ENCODE assay signal across 8 cellular contexts in the genomic region with DNA sequence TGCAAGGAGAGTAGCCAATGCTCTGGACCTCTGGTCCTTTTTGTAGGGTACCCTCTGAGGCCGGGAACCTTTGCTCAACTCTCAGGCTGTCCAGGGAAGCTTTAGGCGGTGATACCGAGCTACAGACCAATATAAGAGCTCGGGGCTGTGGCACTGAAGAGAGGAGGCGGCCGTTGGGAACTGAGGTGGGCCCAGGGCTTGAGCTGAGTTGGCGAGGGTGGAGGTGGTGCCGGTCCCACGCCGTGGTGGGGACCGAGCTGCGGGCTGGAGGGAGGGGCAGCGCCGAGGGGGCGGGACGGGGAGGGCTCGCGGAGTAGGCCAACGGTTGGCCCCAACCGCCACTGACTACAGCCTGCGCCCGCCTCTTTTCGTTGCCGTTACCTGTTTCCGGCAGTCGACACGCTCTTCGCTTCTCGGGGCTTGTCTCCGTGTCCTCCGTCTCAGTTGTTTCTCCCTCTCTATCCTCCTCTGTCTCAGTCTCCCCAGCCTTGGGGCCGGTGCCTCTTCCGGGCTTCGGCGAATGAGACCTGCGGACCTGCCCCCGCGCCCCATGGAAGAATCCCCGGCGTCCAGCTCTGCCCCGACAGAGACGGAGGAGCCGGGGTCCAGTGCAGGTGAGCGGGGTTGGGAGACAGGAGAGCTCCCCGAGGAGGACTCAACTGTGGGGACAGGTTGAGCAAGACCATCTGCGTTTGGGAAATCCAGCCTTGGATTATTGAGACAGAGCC. TPM values are rescaled to one million over a fixed set of nuclear protein-coding genes. Genes with fewer than 3 reads are reported as not detected.
DNase-seq lines count a peak whose midpoint lies in the region; TF ChIP-seq lines count a peak whose summit lies in the region.

A gene with protein sequence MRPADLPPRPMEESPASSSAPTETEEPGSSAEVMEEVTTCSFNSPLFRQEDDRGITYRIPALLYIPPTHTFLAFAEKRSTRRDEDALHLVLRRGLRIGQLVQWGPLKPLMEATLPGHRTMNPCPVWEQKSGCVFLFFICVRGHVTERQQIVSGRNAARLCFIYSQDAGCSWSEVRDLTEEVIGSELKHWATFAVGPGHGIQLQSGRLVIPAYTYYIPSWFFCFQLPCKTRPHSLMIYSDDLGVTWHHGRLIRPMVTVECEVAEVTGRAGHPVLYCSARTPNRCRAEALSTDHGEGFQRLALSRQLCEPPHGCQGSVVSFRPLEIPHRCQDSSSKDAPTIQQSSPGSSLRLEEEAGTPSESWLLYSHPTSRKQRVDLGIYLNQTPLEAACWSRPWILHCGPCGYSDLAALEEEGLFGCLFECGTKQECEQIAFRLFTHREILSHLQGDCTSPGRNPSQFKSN (plus strand): TSS at position 393 of the 728 bp plus-strand sequence. CDS start 128 bp downstream, at position 521.

- POLR2A ChIA-PET in RWPE1 (lab: Yijun Ruan, JAX; ENCODE audit: low non-redundant PET), result interaction anchor here (0.5 to 1.1 kb wide), 2 partner anchors 40 to 131 kb away, joined by 4 read pairs; a partner anchor contains a TSS

- H3F3A ChIP-seq in neural cell (ENCODE audit: insufficient read depth, low read length, poor library complexity, severe bottlenecking), result no peaks in the 10 kb centered on the region

- H3K9me3 ChIP-seq in neural cell (ENCODE audit: low read length), result no peaks in the 10 kb centered on the region
- H3K9me3 ChIP-seq in stomach, result no peaks in the 10 kb centered on the region

- H3K36me3 Mint-ChIP-seq in activated T-helper 2 cell treated with anti-CD3 and anti-CD28 coated beads, Interferon-gamma antibody, Interleukin-2, Interleukin-4, amounts not matched to agents 10 μg/mL and 5 μg/mL and 100 μg/mL, durations not matched to agents 14 hours and 24 hours and 36 hours (ENCODE audit: low read depth), result peaks cover 13% of the 10 kb centered on the region

- H3K27ac Mint-ChIP-seq in activated T-helper 2 cell treated with anti-CD3 and anti-CD28 coated beads, Interferon-gamma antibody, Interleukin-2, Interleukin-4, amounts not matched to agents 10 μg/mL and 5 μg/mL and 100 μg/mL, durations not matched to agents 14 hours and 24 hours and 36 hours, result peak within 1 kb of the TSS; percentile 87

- no peak for TF ChIP-seq EP300 in neural cell (conservative IDR thresholded peaks at IDR 0.05; ENCODE audit: poor library complexity, severe bottlenecking)
- TF ChIP-seq EP300 in stomach (IDR thresholded peaks at IDR 0.05), result no peak

- H2AFZ ChIP-seq in neural cell (ENCODE audit: low read depth, low read length), result peak within 1 kb of the TSS; percentile 41

- H3K27me3 ChIP-seq in neural cell (ENCODE audit: insufficient read depth, low read depth, low read length) (no peaks in the 10 kb centered on the region), stomach (no peaks in the 10 kb centered on the region)

- H3K4me1 Mint-ChIP-seq in activated T-helper 2 cell treated with anti-CD3 and anti-CD28 coated beads, Interferon-gamma antibody, Interleukin-2, Interleukin-4, amounts not matched to agents 10 μg/mL and 5 μg/mL and 100 μg/mL, durations not matched to agents 14 hours and 24 hours and 36 hours (ENCODE audit: low read depth), result peaks cover 28% of the 10 kb centered on the region

- peak within 1 kb of the TSS; percentile 81 for H3K4me3 ChIP-seq in LNCaP clone FGC (ENCODE audit: low read depth, low read length)
- peak within 1 kb of the TSS; percentile 86 for H3K4me3 ChIP-seq in neural cell (ENCODE audit: low read length)
- peak within 1 kb of the TSS; percentile 61 to 82 (median 68) for H3K4me3 ChIP-seq in stomach

- no peaks in the 10 kb centered on the region for H3K27me3 Mint-ChIP-seq in activated T-helper 2 cell treated with anti-CD3 and anti-CD28 coated beads, Interferon-gamma antibody, Interleukin-2, Interleukin-4, amounts not matched to agents 10 μg/mL and 5 μg/mL and 100 μg/mL, durations not matched to agents 14 hours and 24 hours and 36 hours (ENCODE audit: low read depth)

- peak within 1 kb of the TSS; percentile 56 for H3K4me2 ChIP-seq in neural cell (ENCODE audit: low read length)

- TF ChIP-seq CTCF in LNCaP clone FGC (IDR thresholded peaks at IDR 0.05; ENCODE audit: control insufficient read depth, extremely low read depth, insufficient read depth), result no peak
- TF ChIP-seq CTCF in RWPE1 (conservative IDR thresholded peaks at IDR 0.05; ENCODE audit: low read depth), result no peak
- no peak for TF ChIP-seq CTCF in neural cell (IDR thresholded peaks at IDR 0.05; ENCODE audit: poor library complexity, severe bottlenecking)
- TF ChIP-seq CTCF in stomach (IDR thresholded peaks at IDR 0.05), result no peak

- no peaks in the 10 kb centered on the region for H3K9me3 Mint-ChIP-seq in activated T-helper 2 cell treated with anti-CD3 and anti-CD28 coated beads, Interferon-gamma antibody, Interleukin-2, Interleukin-4, amounts not matched to agents 10 μg/mL and 5 μg/mL and 100 μg/mL, durations not matched to agents 14 hours and 24 hours and 36 hours

- H3K4me3 Mint-ChIP-seq in activated T-helper 2 cell treated with anti-CD3 and anti-CD28 coated beads, Interferon-gamma antibody, Interleukin-2, Interleukin-4, amounts not matched to agents 10 μg/mL and 5 μg/mL and 100 μg/mL, durations not matched to agents 14 hours and 24 hours and 36 hours (ENCODE audit: low read depth), result peak within 1 kb of the TSS; percentile 94

- H3K9me2 ChIP-seq in neural cell (ENCODE audit: insufficient read depth, low read length), result no peaks in the 10 kb centered on the region

- H4K20me1 ChIP-seq in neural cell (ENCODE audit: insufficient read depth), result no peaks in the 10 kb centered on the region

- H3K36me3 ChIP-seq in neural cell (ENCODE audit: insufficient read depth, low read length) (peaks cover 5% of the 10 kb centered on the region), stomach (no peaks in the 10 kb centered on the region)

- no peak for TF ChIP-seq RAD21 in neural cell (conservative IDR thresholded peaks at IDR 0.05)

- TF ChIP-seq POLR2A in stomach (IDR thresholded peaks at IDR 0.05), result no peak

- CTCF ChIA-PET in RWPE1 (lab: Yijun Ruan, JAX), result interaction anchor here (0.5 to 1.0 kb wide), 6 partner anchors 9 to 590 kb away, joined by 3 to 4 read pairs (median 3); no protein-coding TSS in a partner anchor

- H3K79me2 ChIP-seq in neural cell (replicated peaks; ENCODE audit: insufficient read depth, low read length), result no peaks in the 10 kb centered on the region

- H3K27ac ChIP-seq in RWPE1 (peak within 1 kb of the TSS; percentile 81), neural cell (ENCODE audit: low read length) (peak within 1 kb of the TSS; percentile 27), stomach (peak within 1 kb of the TSS; percentile 67 to 86 (median 78))

- H3K9ac ChIP-seq in neural cell (ENCODE audit: low read length), result peak within 1 kb of the TSS; percentile 71

- WGBS in stomach, 5 donors, result 0 to 2% (median 1%) methylated on average over 26 to 46 of the region's 46 CpGs

- intact Hi-C loops in activated T-helper 2 cell treated with anti-CD3 and anti-CD28 coated beads, Interferon-gamma antibody, Interleukin-2, Interleukin-4, amounts not matched to agents 10 μg/mL and 5 μg/mL and 100 μg/mL, durations not matched to agents 14 hours and 24 hours and 36 hours (cut with micrococcal nuclease), result loop anchor here (1.0 to 2.0 kb wide), 2 partner anchors 39 to 60 kb away; a partner anchor contains a TSS
- intact Hi-C loops in stomach (cut with DNase I; ENCODE audit: low total_unique reads), result no loop called here

- H3K4me1 ChIP-seq in stomach, result peaks cover 0 to 33% (median 27%) of the 10 kb centered on the region in 4 donors

- DNase-seq in EL (peak; percentile 86), GOT3 (lab: John Stamatoyannopoulos, UW) (peak; percentile 4), LNCaP clone FGC (ENCODE audit: low read depth) (no peak), RWPE1 (ENCODE audit: low spot score) (peak; percentile 84), fibroblast of the conjunctiva (ENCODE audit: low read depth) (peak; percentile 50), stomach (peak; percentile 84)
- DNase-seq in activated T-helper 2 cell treated with anti-CD3 and anti-CD28 coated beads, Interferon-gamma antibody, Interleukin-2, Interleukin-4, amounts not matched to agents 10 μg/mL and 5 μg/mL and 100 μg/mL, durations not matched to agents 14 hours and 24 hours and 36 hours (ENCODE audit: low spot score), result peak; percentile 79

TF ChIP-seq in neural cell, 6 proteins besides CTCF, POLR2A, EP300 and RAD21 (continues in another document):
- TF ChIP-seq SMC3 (conservative IDR thresholded peaks at IDR 0.05; ENCODE audit: poor library complexity), result no peak
- TF ChIP-seq TAF1 (IDR thresholded peaks at IDR 0.05; ENCODE audit: low read depth), result peak; percentile 49
- TF ChIP-seq EZH2 (IDR thresholded peaks at IDR 0.05; ENCODE audit: borderline replicate concordance, insufficient read depth, low read length, poor library complexity, severe bottlenecking), result no peak
- peak; percentile 55 for TF ChIP-seq POLR2AphosphoS5 (IDR thresholded peaks at IDR 0.05)
- TF ChIP-seq MXI1 (conservative IDR thresholded peaks at IDR 0.05; ENCODE audit: poor library complexity, severe bottlenecking), result no peak

RNA-seq across cellular contexts. Expression of the gene that starts here (rescaled TPM):
- 16.5 and 16.6 TPM in 2 replicates for total RNA-seq in activated T-helper 2 cell treated with anti-CD3 and anti-CD28 coated beads, Interferon-gamma antibody, Interleukin-2, Interleukin-4, amounts not matched to agents 10 μg/mL and 5 μg/mL and 100 μg/mL, durations not matched to agents 14 hours and 24 hours and 36 hours
- polyA plus RNA-seq in neural cell (16.3 and 16.9 TPM in 2 replicates), stomach (1 to 10 TPM; 1.5 to 5.6 (median 1.9) TPM)
- 26.6 and 29.9 TPM in 2 replicates for polyA minus RNA-seq in neural cell
- 10 to 100 TPM in 2 of 5 donors, 1 to 10 TPM in 2, under 1 TPM in 1; 0.58 to 33.5 (median 8.7) TPM for total RNA-seq in stomach

Comparison
In these comparisons a context has a peak if more than half of its experiments do, and no peak if none do; other contexts are left out.
1. H3K27ac ChIP-seq: peak in every context shown above with its lines; median percentile 81 in RWPE1; 78 in stomach; 27 in neural cell.